Comparison of ENCODE assay signal across 10 cellular contexts in the genomic region with DNA sequence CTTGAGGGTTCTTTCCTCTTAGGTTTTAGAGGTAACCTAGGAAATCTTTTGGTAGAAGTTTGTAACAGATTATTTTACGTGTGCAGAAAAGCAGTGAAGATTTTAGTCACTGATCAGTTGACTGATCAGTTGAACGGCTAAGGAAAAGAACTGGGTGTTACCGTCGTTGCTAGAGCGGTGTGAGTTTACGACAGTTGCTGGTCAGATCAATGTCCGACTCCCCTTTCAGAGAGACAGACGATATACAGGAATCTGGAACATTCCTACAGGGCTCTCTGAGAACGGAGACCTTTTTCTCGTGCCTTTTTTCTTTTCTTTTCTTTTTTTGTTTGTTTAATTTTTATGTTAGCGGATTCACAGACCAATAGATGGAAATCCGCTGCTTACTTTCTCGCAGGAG.
DNase-seq lines count a peak whose midpoint lies in the region; ATAC-seq and TF ChIP-seq lines count a peak whose summit lies in the region.
"Had no signal": no experiment of that assay in that cellular context is flagged by ENCODE, and none has a peak within 500 bp of the region (broad histone marks: within the 10 kb centered on the region; RNA-seq: fewer than 3 reads in every experiment).

No MANE protein-coding gene starts in this region.

- peaks cover 44% of the 10 kb centered on the region for H3K27me3 Mint-ChIP-seq in T-helper 1 cell treated with Interleukin-12 subunit alpha and Interleukin-12 subunit beta and Interleukin-4 antibody, amounts not matched to agents 30 μg/mL and 1 μg/mL, for 36 hours (ENCODE audit: low read depth)

- no peaks in the 10 kb centered on the region for H3K4me1 ChIP-seq in left ventricle myocardium inferior

- H3K4me3 Mint-ChIP-seq in T-helper 1 cell treated with Interleukin-12 subunit alpha and Interleukin-12 subunit beta and Interleukin-4 antibody, amounts not matched to agents 30 μg/mL and 1 μg/mL, for 36 hours: peak overlapping the region; percentile 46
- H3K4me3 Mint-ChIP-seq: dendritic cell treated with granulocyte-macrophage colony-stimulating factor and Interleukin-4, amounts not matched to agents 40 ng/mL and 50 ng/mL, for 4 days had no signal

- DNase-seq in left ventricle myocardium inferior: no peak
- DNase-seq in Right ventricle myocardium superior: no peak
- DNase-seq in fibroblast of villous mesenchyme (ENCODE audit: low read depth): no peak
- DNase-seq in NCI-H226: no peak
- no peak for DNase-seq in SW480 (ENCODE audit: low spot score)
- DNase-seq: DMS79 had no signal

- no peak overlapping the region for H3K27ac ChIP-seq in left ventricle myocardium inferior (replicated peaks)

- TF ChIP-seq CTCF in left ventricle myocardium inferior (IDR thresholded peaks at IDR 0.05; ENCODE audit: borderline replicate concordance): no peak
- no peak for TF ChIP-seq CTCF in fibroblast of villous mesenchyme (IDR thresholded peaks at IDR 0.05; ENCODE audit: insufficient read depth, low read depth, low read length)

- intact Hi-C loops in left ventricle myocardium inferior (cut with micrococcal nuclease) (no loop called here), Right ventricle myocardium superior (cut with DNase I) (no loop called here)

- peaks cover 100% of the 10 kb centered on the region for H3K27me3 ChIP-seq in left ventricle myocardium inferior (ENCODE audit: low read depth)

- peak overlapping the region; percentile 9 for H3K27ac Mint-ChIP-seq in T-helper 1 cell treated with Interleukin-12 subunit alpha and Interleukin-12 subunit beta and Interleukin-4 antibody, amounts not matched to agents 30 μg/mL and 1 μg/mL, for 36 hours
- H3K27ac Mint-ChIP-seq: dendritic cell treated with granulocyte-macrophage colony-stimulating factor and Interleukin-4, amounts not matched to agents 40 ng/mL and 50 ng/mL, for 4 days had no signal

- H3K4me3 ChIP-seq in left ventricle myocardium inferior (peak overlapping the region; percentile 10), fibroblast of villous mesenchyme (ENCODE audit: low read depth, low read length) (peak overlapping the region; percentile 61)

- H3K4me1 Mint-ChIP-seq in T-helper 1 cell treated with Interleukin-12 subunit alpha and Interleukin-12 subunit beta and Interleukin-4 antibody, amounts not matched to agents 30 μg/mL and 1 μg/mL, for 36 hours (ENCODE audit: low read depth): peaks cover 21% of the 10 kb centered on the region

- H3K9me3 ChIP-seq in left ventricle myocardium inferior (replicated peaks): peaks cover 8% of the 10 kb centered on the region

- peaks cover 3% of the 10 kb centered on the region for H3K36me3 Mint-ChIP-seq in T-helper 1 cell treated with Interleukin-12 subunit alpha and Interleukin-12 subunit beta and Interleukin-4 antibody, amounts not matched to agents 30 μg/mL and 1 μg/mL, for 36 hours (ENCODE audit: low read depth)

- H3K9me3 Mint-ChIP-seq in T-helper 1 cell treated with Interleukin-12 subunit alpha and Interleukin-12 subunit beta and Interleukin-4 antibody, amounts not matched to agents 30 μg/mL and 1 μg/mL, for 36 hours: peaks cover 21% of the 10 kb centered on the region

- ATAC-seq in Right ventricle myocardium superior (ENCODE audit: poor library complexity) (no peak), GM19455 (IDR thresholded peaks at IDR 0.05; ENCODE audit: unreplicated experiment) (no peak), GM19023 (IDR thresholded peaks at IDR 0.05; ENCODE audit: unreplicated experiment) (no peak)

- no peaks in the 10 kb centered on the region for H3K36me3 ChIP-seq in left ventricle myocardium inferior
